ENCODE assay signal across 7 cellular contexts in genomic region chr11:16902979-16903378, GRCh38.
DNase-seq lines count a peak whose midpoint lies in the region; ATAC-seq and TF ChIP-seq lines count a peak whose summit lies in the region.

No MANE protein-coding gene starts in this region.

- ATAC-seq in GM18861 (IDR thresholded peaks at IDR 0.05; ENCODE audit: unreplicated experiment) (peak; percentile 68), GM21619 (IDR thresholded peaks at IDR 0.05; ENCODE audit: unreplicated experiment) (peak; percentile 70), HG03565 (IDR thresholded peaks at IDR 0.05; ENCODE audit: unreplicated experiment) (peak; percentile 55)

- no peak overlapping the region for H3K27ac ChIP-seq in WERI-Rb-1

- TF ChIP-seq CTCF in WERI-Rb-1 (IDR thresholded peaks at IDR 0.05; ENCODE audit: low read depth, low read length): no peak

- no peaks in the 10 kb centered on the region for H3K9me3 ChIP-seq in WERI-Rb-1 (ENCODE audit: severe bottlenecking)

- no peak overlapping the region for H3K4me3 ChIP-seq in WERI-Rb-1 (ENCODE audit: low read depth, low read length)

- no peaks in the 10 kb centered on the region; the same call in 1 of the 2 replicates for H3K36me3 ChIP-seq in WERI-Rb-1

- H3K27me3 ChIP-seq in WERI-Rb-1 (ENCODE audit: insufficient read depth, low read depth, severe bottlenecking): no peaks in the 10 kb centered on the region

- DNase-seq in kidney tubule cell (ENCODE audit: low spot score) (peak; percentile 37), putamen (ENCODE audit: low spot score) (no peak), nucleus accumbens (lab: John Stamatoyannopoulos, UW) (no peak), WERI-Rb-1 (no peak)
